17 cellular contexts compared by ENCODE assay signal in the genomic region with DNA sequence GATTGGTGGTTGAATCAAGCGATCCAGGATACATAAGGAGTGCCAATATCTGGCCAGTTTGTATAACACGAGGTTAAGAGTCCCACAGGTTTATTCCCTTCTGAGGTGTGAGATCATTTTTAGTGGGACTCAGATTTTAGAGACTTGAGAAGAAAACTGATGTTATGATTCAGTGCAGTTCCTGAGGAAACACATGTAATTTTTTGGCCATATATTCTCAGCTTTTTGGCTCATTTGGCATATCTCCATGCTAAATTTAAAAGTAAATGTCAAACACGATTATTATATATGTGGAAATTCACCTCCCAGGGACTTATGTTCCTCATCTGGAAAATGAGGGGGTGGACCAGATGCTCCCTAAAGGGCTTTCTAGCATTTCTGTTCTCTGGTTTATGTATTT. TPM values are rescaled to one million over a fixed set of nuclear protein-coding genes. Genes with fewer than 3 reads are reported as not detected.
DNase-seq lines count a peak whose midpoint lies in the region; ATAC-seq, FAIRE-seq and TF ChIP-seq lines count a peak whose summit lies in the region.
"Had no signal": no experiment of that assay in that cellular context is flagged by ENCODE, and none has a peak within 500 bp of the region (broad histone marks: within the 10 kb centered on the region; RNA-seq: fewer than 3 reads in every experiment).

No MANE protein-coding gene starts in this region.

- no peak for DNase-seq in K562 (ENCODE audit: extremely low read depth in 1 of 4, low spot score in 3 of 4)
- DNase-seq in fibroblast of peridontal ligament (ENCODE audit: extremely low read depth) = peak; percentile 75
- no peak for DNase-seq in activated T-cell treated with anti-CD3 and anti-CD28 coated beads, Interleukin-2, amount 50 U/mL, for 48 hours
- no peak for DNase-seq in T1000 (lab: John Stamatoyannopoulos, UW)
- no peak for DNase-seq in esophagus muscularis mucosa (ENCODE audit: extremely low spot score)
- DNase-seq: Caco-2; CD8-positive, alpha-beta memory T cell; DND-41; HCEC 1CT; HFFc6; KBM-7 had no signal

- no peak for FAIRE-seq in K562 (lab: Jason Lieb, UNC)
- FAIRE-seq: A549, GM18507, H1 had no signal

- no peak for TF ChIP-seq EP300 in K562 (IDR thresholded peaks at IDR 0.05; ENCODE audit: low read length)
- no peak for TF ChIP-seq EP300 in esophagus muscularis mucosa (IDR thresholded peaks at IDR 0.05)

- WGBS in K562 (ENCODE audit: insufficient coverage, low coverage, missing lambda C conversion rate) = 7% methylated on average over 3 of the region's 3 CpGs
- 56% methylated on average over 3 of the region's 3 CpGs for WGBS in esophagus muscularis mucosa

- H3K27ac ChIP-seq in K562 (ENCODE audit: extremely low read depth, low read depth, low read length) (no peak overlapping the region), esophagus muscularis mucosa (replicated peaks in 1 of 4) (no peak overlapping the region)
- H3K27ac ChIP-seq: A549, BLaER1 had no signal

- H3K9me3 Mint-ChIP-seq in nephron = no peaks in the 10 kb centered on the region
- H3K9me3 Mint-ChIP-seq: CD8-positive, alpha-beta memory T cell; HFFc6 had no signal

- no TSS peak for BruUV-seq in K562 (replicated peaks; lab: Mats Ljungman, UMichigan)

- intact Hi-C loops in K562 (cut with micrococcal nuclease) (no loop called here), esophagus muscularis mucosa (cut with DNase I) (no loop called here)

- no peak for TF ChIP-seq POLR2A in K562 (conservative IDR thresholded peaks at IDR 0.05)
- no peak for TF ChIP-seq POLR2A in esophagus muscularis mucosa (IDR thresholded peaks at IDR 0.05; ENCODE audit: low read depth)

- H3K4me1 ChIP-seq in K562 (replicated peaks in 1 of 2; ENCODE audit: control insufficient read depth in 2 of 2, insufficient read depth in 2 of 2, low read length in 2 of 2) (peaks cover 0 to 6% of the 10 kb centered on the region in 2 experiments; a peak in 1 of 5 replicates), esophagus muscularis mucosa (peaks cover 0 to 4% (median 0%) of the 10 kb centered on the region in 4 donors)
- H3K4me1 ChIP-seq: A549, BLaER1, Caco-2 had no signal

- no peaks in the 10 kb centered on the region for H3K27me3 ChIP-seq in K562 (ENCODE audit: control insufficient read depth in 2 of 2, insufficient read depth in 2 of 2, low read length in 2 of 2)
- no peaks in the 10 kb centered on the region for H3K27me3 ChIP-seq in esophagus muscularis mucosa
- H3K27me3 ChIP-seq: BLaER1 had no signal

- POLR2A ChIA-PET in K562 (lab: Yijun Ruan, JAX) = no interaction called here

- peak overlapping the region; percentile 12; the same call in 1 of the 2 replicates for H2AFZ ChIP-seq in K562 (ENCODE audit: low read depth, low read length)

- in situ Hi-C loops in K562 (cut with MboI) = no loop called here

- no peak for TF ChIP-seq CTCF in K562 (IDR thresholded peaks at IDR 0.05 in 2 of 3, conservative IDR thresholded peaks at IDR 0.05 in 1 of 3; ENCODE audit: insufficient read depth in 2 of 3, low read depth in 1 of 3, low read length in 3 of 3)
- no peak for TF ChIP-seq CTCF in nephron (IDR thresholded peaks at IDR 0.05; ENCODE audit: unreplicated experiment in 3 of 3)
- TF ChIP-seq CTCF in esophagus muscularis mucosa (IDR thresholded peaks at IDR 0.05) = no peak

- H3K79me2 ChIP-seq in K562 (ENCODE audit: control insufficient read depth, insufficient read depth, low read length) = no peaks in the 10 kb centered on the region

- CTCF ChIA-PET in K562 (lab: Yijun Ruan, JAX; ENCODE audit: low intra/inter-chr PET ratio) = no interaction called here

- H3K4me3 Mint-ChIP-seq in nephron = no peak overlapping the region
- H3K4me3 Mint-ChIP-seq: CD8-positive, alpha-beta memory T cell; HFFc6 had no signal

- no peaks in the 10 kb centered on the region for H3K27me3 Mint-ChIP-seq in nephron (ENCODE audit: low read depth)

- H3K4me3 ChIP-seq in K562 = no peak overlapping the region
- H3K4me3 ChIP-seq in esophagus muscularis mucosa = no peak overlapping the region
- H3K4me3 ChIP-seq: A549, BLaER1 had no signal

- peaks cover 43% of the 10 kb centered on the region for H3K4me1 Mint-ChIP-seq in nephron
- H3K4me1 Mint-ChIP-seq: CD8-positive, alpha-beta memory T cell had no signal

- H4K20me1 ChIP-seq in K562 (replicated peaks; ENCODE audit: control insufficient read depth, insufficient read depth, low read length) = no peaks in the 10 kb centered on the region
- H4K20me1 ChIP-seq: BLaER1 had no signal

- H3K9me3 ChIP-seq in K562 (replicated peaks; ENCODE audit: control insufficient read depth, insufficient read depth, low read depth, low read length) (no peaks in the 10 kb centered on the region), esophagus muscularis mucosa (no peaks in the 10 kb centered on the region)
- H3K9me3 ChIP-seq: A549, BLaER1, Caco-2 had no signal

- no peaks in the 10 kb centered on the region for H3K36me3 ChIP-seq in K562 (ENCODE audit: control insufficient read depth, insufficient read depth, low read length)
- H3K36me3 ChIP-seq in esophagus muscularis mucosa = no peaks in the 10 kb centered on the region
- H3K36me3 ChIP-seq: BLaER1 had no signal

- H3K9ac ChIP-seq in K562 (ENCODE audit: insufficient read depth in 1 of 2, low read depth in 2 of 2, low read length in 2 of 2) = no peak overlapping the region
- H3K9ac ChIP-seq: BLaER1 had no signal

- no peak for TF ChIP-seq RAD21 in K562 (CRISPR knock-in tag; conservative IDR thresholded peaks at IDR 0.05 in 1 of 2, IDR thresholded peaks at IDR 0.05 in 1 of 2)

- no peak overlapping the region for H3K4me2 ChIP-seq in K562 (ENCODE audit: insufficient read depth, low read length)
- H3K4me2 ChIP-seq: A549, BLaER1 had no signal

- ATAC-seq in K562 (no peak), GM18498 (IDR thresholded peaks at IDR 0.05; ENCODE audit: unreplicated experiment) (no peak)
- ATAC-seq: A549 had no signal

- H3K36me3 Mint-ChIP-seq in nephron (ENCODE audit: low read depth) = no peaks in the 10 kb centered on the region

- H3K9me1 ChIP-seq in K562 (ENCODE audit: control insufficient read depth, insufficient read depth, low read length) = no peaks in the 10 kb centered on the region

- peak overlapping the region in 2 of 3 experiments; percentile 15 to 38 for H3K27ac Mint-ChIP-seq in nephron
- H3K27ac Mint-ChIP-seq: CD8-positive, alpha-beta memory T cell; HFFc6 had no signal

TF ChIP-seq in K562, 482 proteins besides CTCF, POLR2A, EP300 and RAD21:
- TF ChIP-seq SMC3 (conservative IDR thresholded peaks at IDR 0.05; ENCODE audit: insufficient read depth, low read depth, low read length) = no peak
- TF ChIP-seq ZNF146 (CRISPR knock-in tag; IDR thresholded peaks at IDR 0.05; ENCODE audit: unreplicated experiment) = no peak
- no peak for TF ChIP-seq FOXM1 (IDR thresholded peaks at IDR 0.05; ENCODE audit: low read depth)
- TF ChIP-seq FOXM1 (CRISPR knock-in tag; IDR thresholded peaks at IDR 0.05; ENCODE audit: low read depth) = no peak
- TF ChIP-seq, protein P1, sequence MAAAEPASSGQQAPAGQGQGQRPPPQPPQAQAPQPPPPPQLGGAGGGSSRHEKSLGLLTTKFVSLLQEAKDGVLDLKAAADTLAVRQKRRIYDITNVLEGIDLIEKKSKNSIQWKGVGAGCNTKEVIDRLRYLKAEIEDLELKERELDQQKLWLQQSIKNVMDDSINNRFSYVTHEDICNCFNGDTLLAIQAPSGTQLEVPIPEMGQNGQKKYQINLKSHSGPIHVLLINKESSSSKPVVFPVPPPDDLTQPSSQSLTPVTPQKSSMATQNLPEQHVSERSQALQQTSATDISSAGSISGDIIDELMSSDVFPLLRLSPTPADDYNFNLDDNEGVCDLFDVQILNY (CRISPR knock-in tag; IDR thresholded peaks at IDR 0.05) = no peak
- no peak for TF ChIP-seq HDGF (IDR thresholded peaks at IDR 0.05)
- TF ChIP-seq HOXB6 (CRISPR knock-in tag; IDR thresholded peaks at IDR 0.05; ENCODE audit: borderline replicate concordance) = no peak
- no peak for TF ChIP-seq COPS2 (conservative IDR thresholded peaks at IDR 0.05)
- no peak for TF ChIP-seq ETV6 (IDR thresholded peaks at IDR 0.05; ENCODE audit: borderline replicate concordance in 1 of 2, low read depth in 2 of 2, low read length in 1 of 2)
- TF ChIP-seq ETV6 (CRISPR knock-in tag; IDR thresholded peaks at IDR 0.05; ENCODE audit: borderline replicate concordance) = no peak
- TF ChIP-seq ASH1L (IDR thresholded peaks at IDR 0.05; ENCODE audit: borderline replicate concordance, low read depth, partially characterized antibody) = no peak
- TF ChIP-seq TCF7L2 (IDR thresholded peaks at IDR 0.05; ENCODE audit: low read depth, low read length) = no peak
- TF ChIP-seq POLR2AphosphoS5 (IDR thresholded peaks at IDR 0.05; ENCODE audit: control insufficient read depth, insufficient read depth, low read depth, low read length) = no peak
- no peak for TF ChIP-seq RFX7 (CRISPR knock-in tag; IDR thresholded peaks at IDR 0.05)
- TF ChIP-seq SRF (CRISPR knock-in tag; IDR thresholded peaks at IDR 0.05) = no peak
- TF ChIP-seq ZNF165 (CRISPR knock-in tag; IDR thresholded peaks at IDR 0.05; ENCODE audit: borderline replicate concordance) = no peak
TF ChIP-seq in K562: peak in this region for 0.

RNA-seq across cellular contexts. Expression of a gene that starts 39.2 kb away (rescaled TPM):
- total RNA-seq in K562 (2011; cell fraction: chromatin; rRNA removed; ENCODE audit: low replicate concordance) = 44.8 and 218 TPM in 2 replicates
- total RNA-seq in K562 (2011; cell fraction: nucleolus; rRNA removed) = 38.5 and 46.2 TPM in 2 replicates
- total RNA-seq in K562 (2011; cell fraction: nucleoplasm; rRNA removed) = 82.6 and 125 TPM in 2 replicates
- total RNA-seq in K562 (2014; rRNA removed) (656 and 761 TPM in 2 replicates), K562 (2014; rRNA removed; fragmentation: Illumina TruSeq; extraction: Trizol) (464 and 519 TPM in 2 replicates), K562 (2015; rRNA removed; fragmentation: Illumina TruSeq; extraction: Trizol) (523 and 537 TPM in 2 replicates), K562 (2021) (415 and 449 TPM in 2 replicates), esophagus muscularis mucosa (100 to 1,000 TPM; 203 to 254 (median 223) TPM)
- polyA plus RNA-seq in K562 (2011; rRNA removed) (295 and 420 TPM in 2 replicates), K562 (2014; fragmentation: Illumina TruSeq; extraction: Trizol) (492 and 549 TPM in 2 replicates), K562 (2014; fragmentation: Nextera tagmentation; extraction: Ambion mirVana) (10 to 100 TPM; 79.9 to 81.2 TPM), K562 (2014; rRNA removed) (494 and 522 TPM in 2 replicates)
- 136 and 207 TPM in 2 replicates for polyA plus RNA-seq in K562 (2011; cell fraction: cytosol; rRNA removed)
- polyA plus RNA-seq in K562 (2011; cell fraction: nucleus; rRNA removed) = 65.4 and 88.8 TPM in 2 replicates
- polyA plus RNA-seq in K562 (2012) = 218 and 429 TPM in 2 replicates
- polyA minus RNA-seq in K562 (2011; rRNA and poly(A)+ RNA removed) = 427 and 585 TPM in 2 replicates
- polyA minus RNA-seq in K562 (2011; cell fraction: cytosol; rRNA and poly(A)+ RNA removed) = 185 and 239 TPM in 2 replicates
- 63.4 and 107 TPM in 2 replicates for polyA minus RNA-seq in K562 (2011; cell fraction: nucleus; rRNA and poly(A)+ RNA removed)
